30 cellular contexts compared by ENCODE assay signal in genomic region chr5:142250119-142250518, GRCh38.
"Had no signal": no experiment of that assay in that cellular context is flagged by ENCODE, and none has a peak within 500 bp of the region (broad histone marks: within the 10 kb centered on the region; RNA-seq: fewer than 3 reads in every experiment).

No MANE protein-coding gene starts in this region.

- H3K4me1 Mint-ChIP-seq: activated CD4-positive, alpha-beta memory T cell treated with anti-CD3 and anti-CD28 coated beads, Interleukin-2, amount 10 ng/mL, durations not matched to agents 7 days and 5 days; activated CD4-positive, alpha-beta T cell treated with anti-CD3 and anti-CD28 coated beads, Interleukin-2, amount 10 ng/mL, durations not matched to agents 24 days and 14 days; activated naive CD8-positive, alpha-beta T cell treated with anti-CD3 and anti-CD28 coated beads, Interleukin-2, amount 50 U/mL, for 24 hours; stimulated activated effector memory CD8-positive, alpha-beta T cell treated with anti-CD3 and anti-CD28 coated beads, Interleukin-12 subunit alpha, Interleukin-12 subunit beta, amount 100 ng/mL, for 72 hours had no signal

- H3K27me3 Mint-ChIP-seq: activated CD4-positive, alpha-beta memory T cell treated with anti-CD3 and anti-CD28 coated beads, Interleukin-2, amount 10 ng/mL, durations not matched to agents 7 days and 5 days; activated CD4-positive, alpha-beta T cell treated with anti-CD3 and anti-CD28 coated beads, Interleukin-2, amount 10 ng/mL, durations not matched to agents 24 days and 14 days; activated naive CD8-positive, alpha-beta T cell treated with anti-CD3 and anti-CD28 coated beads, Interleukin-2, amount 50 U/mL, for 24 hours; activated T-cell treated with anti-CD3 and anti-CD28 coated beads, Interleukin-2, amount 50 U/mL, for 24 hours; brain; progenitor cell of endocrine pancreas; stimulated activated naive CD8-positive, alpha-beta T cell treated with anti-CD3 and anti-CD28 coated beads, Interleukin-15, Interleukin-2, amounts not matched to agents 100 ng/mL and 50 ng/mL, for 24 hours had no signal

- H3K36me3 ChIP-seq: cardiac muscle cell, colonic mucosa, gastroesophageal sphincter, left lung, neutrophil, upper lobe of right lung, WERI-Rb-1 had no signal

- H3K27me3 ChIP-seq: cardiac muscle cell, colonic mucosa, dorsolateral prefrontal cortex, gastroesophageal sphincter, left lung, upper lobe of right lung had no signal

- H3K4me1 ChIP-seq: left lung had no signal

- ATAC-seq: activated naive CD8-positive, alpha-beta T cell treated with anti-CD3 and anti-CD28 coated beads, Interleukin-2, amount 50 U/mL, for 24 hours; effector memory CD8-positive, alpha-beta T cell; gastroesophageal sphincter; sciatic nerve; stimulated activated effector memory CD8-positive, alpha-beta T cell treated with anti-CD3 and anti-CD28 coated beads, Interleukin-12 subunit alpha, Interleukin-12 subunit beta, amount 100 ng/mL, for 72 hours had no signal

- H3K9me3 ChIP-seq: colonic mucosa, gastroesophageal sphincter, left lung, neutrophil, upper lobe of right lung had no signal

- H3K9me3 Mint-ChIP-seq: activated CD4-positive, alpha-beta memory T cell treated with anti-CD3 and anti-CD28 coated beads, Interleukin-2, amount 10 ng/mL, durations not matched to agents 7 days and 5 days; activated CD4-positive, alpha-beta T cell treated with anti-CD3 and anti-CD28 coated beads, Interleukin-2, amount 10 ng/mL, durations not matched to agents 24 days and 14 days; activated naive CD8-positive, alpha-beta T cell treated with anti-CD3 and anti-CD28 coated beads, Interleukin-2, amount 50 U/mL, for 24 hours; activated T-cell treated with anti-CD3 and anti-CD28 coated beads, Interleukin-2, amount 50 U/mL, for 24 hours; effector memory CD8-positive, alpha-beta T cell; nephron; stimulated activated effector memory CD8-positive, alpha-beta T cell treated with anti-CD3 and anti-CD28 coated beads, Interleukin-12 subunit alpha, Interleukin-12 subunit beta, amount 100 ng/mL, for 72 hours; stimulated activated naive CD8-positive, alpha-beta T cell treated with anti-CD3 and anti-CD28 coated beads, Interleukin-15, Interleukin-2, amounts not matched to agents 100 ng/mL and 50 ng/mL, for 24 hours had no signal

- DNase-seq: activated CD4-positive, alpha-beta memory T cell treated with anti-CD3 and anti-CD28 coated beads, Interleukin-2, amount 10 ng/mL, durations not matched to agents 7 days and 5 days; activated CD4-positive, alpha-beta T cell treated with anti-CD3 and anti-CD28 coated beads, Interleukin-2, amount 10 ng/mL, durations not matched to agents 24 days and 14 days; activated CD4-positive, CD25-positive, alpha-beta regulatory T cell treated with anti-CD3 and anti-CD28 coated beads, Interleukin-2, amount 50 U/mL, for 72 hours; activated CD8-positive, alpha-beta memory T cell treated with anti-CD3 and anti-CD28 coated beads, Interleukin-2, amount 50 U/mL, for 48 hours; activated gamma-delta T cell; activated naive CD4-positive, alpha-beta T cell treated with anti-CD3 and anti-CD28 coated beads, Interleukin-2, amount 50 U/mL, for 16 hours; activated naive CD8-positive, alpha-beta T cell treated with anti-CD3 and anti-CD28 coated beads, Interleukin-2, amount 50 U/mL, for 24 hours; activated T-cell treated with anti-CD3 and anti-CD28 coated beads, Interleukin-2, amount 50 U/mL, for 24 hours; anterior cingulate cortex; cerebellar nuclear complex; colonic mucosa; dorsolateral prefrontal cortex; effector memory CD8-positive, alpha-beta T cell; hippocampal formation; left lung; stimulated activated CD4-positive, alpha-beta T cell treated with anti-CD3 and anti-CD28 coated beads, Interleukin-4, amount 100 ng/mL, for 24 hours; T-helper 9 cell; upper lobe of right lung; WERI-Rb-1 had no signal

- H3K27ac Mint-ChIP-seq: activated CD4-positive, alpha-beta memory T cell treated with anti-CD3 and anti-CD28 coated beads, Interleukin-2, amount 10 ng/mL, durations not matched to agents 7 days and 5 days; activated CD4-positive, alpha-beta T cell treated with anti-CD3 and anti-CD28 coated beads, Interleukin-2, amount 10 ng/mL, durations not matched to agents 24 days and 14 days; activated naive CD8-positive, alpha-beta T cell treated with anti-CD3 and anti-CD28 coated beads, Interleukin-2, amount 50 U/mL, for 24 hours; activated T-cell treated with anti-CD3 and anti-CD28 coated beads, Interleukin-2, amount 50 U/mL, for 24 hours; brain; effector memory CD8-positive, alpha-beta T cell; nephron; progenitor cell of endocrine pancreas; stimulated activated effector memory CD8-positive, alpha-beta T cell treated with anti-CD3 and anti-CD28 coated beads, Interleukin-12 subunit alpha, Interleukin-12 subunit beta, amount 100 ng/mL, for 72 hours; stimulated activated naive CD8-positive, alpha-beta T cell treated with anti-CD3 and anti-CD28 coated beads, Interleukin-15, Interleukin-2, amounts not matched to agents 100 ng/mL and 50 ng/mL, for 24 hours had no signal

- H3K36me3 Mint-ChIP-seq: brain; stimulated activated effector memory CD8-positive, alpha-beta T cell treated with anti-CD3 and anti-CD28 coated beads, Interleukin-12 subunit alpha, Interleukin-12 subunit beta, amount 100 ng/mL, for 72 hours had no signal

- H3K27ac ChIP-seq: cardiac muscle cell, dorsolateral prefrontal cortex, gastroesophageal sphincter, left lung, neutrophil, skin epidermis, WERI-Rb-1 had no signal

- H3K4me3 ChIP-seq: cardiac muscle cell, colonic mucosa, dorsolateral prefrontal cortex, gastroesophageal sphincter, left lung, lung, skin epidermis, upper lobe of right lung had no signal

- H3K4me3 Mint-ChIP-seq: activated CD4-positive, alpha-beta memory T cell treated with anti-CD3 and anti-CD28 coated beads, Interleukin-2, amount 10 ng/mL, durations not matched to agents 7 days and 5 days; activated CD4-positive, alpha-beta T cell treated with anti-CD3 and anti-CD28 coated beads, Interleukin-2, amount 10 ng/mL, durations not matched to agents 24 days and 14 days; activated naive CD8-positive, alpha-beta T cell treated with anti-CD3 and anti-CD28 coated beads, Interleukin-2, amount 50 U/mL, for 24 hours; activated T-cell treated with anti-CD3 and anti-CD28 coated beads, Interleukin-2, amount 50 U/mL, for 24 hours; effector memory CD8-positive, alpha-beta T cell; nephron; stimulated activated effector memory CD8-positive, alpha-beta T cell treated with anti-CD3 and anti-CD28 coated beads, Interleukin-12 subunit alpha, Interleukin-12 subunit beta, amount 100 ng/mL, for 72 hours; stimulated activated naive CD8-positive, alpha-beta T cell treated with anti-CD3 and anti-CD28 coated beads, Interleukin-15, Interleukin-2, amounts not matched to agents 100 ng/mL and 50 ng/mL, for 24 hours had no signal
